ENCODE assay signal across 8 cellular contexts in the genomic region with DNA sequence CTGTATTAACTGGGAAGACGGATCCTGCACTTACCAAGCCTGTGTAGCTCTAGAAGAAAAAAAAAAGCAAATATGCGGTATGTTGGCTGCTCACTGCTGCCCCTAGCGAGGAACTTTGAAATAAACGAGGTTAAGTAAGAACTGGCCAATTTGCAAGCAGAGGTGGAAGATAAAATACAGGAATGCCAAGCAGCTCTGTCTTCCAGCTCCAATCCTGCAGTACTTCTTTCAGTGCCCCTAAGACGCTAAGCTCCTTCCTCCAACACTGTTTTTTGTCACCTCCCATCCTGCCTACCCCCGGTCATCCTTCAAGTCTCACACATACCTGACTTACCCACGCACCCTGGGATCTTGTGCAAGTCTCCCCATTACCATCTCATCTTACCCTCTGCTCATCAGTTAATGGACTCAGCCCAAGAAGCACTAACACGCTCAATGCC. TPM values are rescaled to one million over a fixed set of nuclear protein-coding genes. Genes with fewer than 3 reads are reported as not detected.
A peak's percentile ranks its signal among the peaks of the same experiment; 100 is the strongest.
DNase-seq lines count a peak whose midpoint lies in the region; ATAC-seq and TF ChIP-seq lines count a peak whose summit lies in the region.

No MANE protein-coding gene starts in this region.

- H3K79me2 ChIP-seq in DOHH2 (ENCODE audit: control insufficient read depth, low read length): peaks cover 49% of the 10 kb centered on the region

- no peaks in the 10 kb centered on the region for H3K27me3 ChIP-seq in DOHH2 (ENCODE audit: control insufficient read depth, low read length)

- peak; percentile 76 for DNase-seq in RPMI7951 (ENCODE audit: low read depth)
- DNase-seq in activated naive CD4-positive, alpha-beta T cell (lab: John Stamatoyannopoulos, UW): peak in 3 of 4 experiments; percentile 21 to 56 (median 31)
- DNase-seq in foreskin fibroblast: peak; percentile 65 to 91
- DNase-seq in neural crest cell (ENCODE audit: low read depth, low spot score): peak; percentile 78
- DNase-seq in superior temporal gyrus (ENCODE audit: extremely low spot score): peak; percentile 94

- TF ChIP-seq CTCF in DOHH2 (IDR thresholded peaks at IDR 0.05; ENCODE audit: low read depth, low read length, poor library complexity, severe bottlenecking) (peak; percentile 85), foreskin fibroblast (IDR thresholded peaks at IDR 0.05; ENCODE audit: low read depth, low read length) (peak; percentile 77), neural crest cell (conservative IDR thresholded peaks at IDR 0.05) (peak; percentile 86)

- peak overlapping the region; percentile 91 for H3K4me2 ChIP-seq in DOHH2 (ENCODE audit: low read length)

- H3K36me3 ChIP-seq in DOHH2 (ENCODE audit: control insufficient read depth, low read length) (peaks cover 19% of the 10 kb centered on the region), KOPT-K1 (ENCODE audit: insufficient read depth, low read length) (peaks cover 8% of the 10 kb centered on the region; the same call in 1 of the 2 replicates)

- H3K9me3 ChIP-seq in DOHH2 (ENCODE audit: control insufficient read depth, insufficient read depth, low read length): no peaks in the 10 kb centered on the region
- no peaks in the 10 kb centered on the region for H3K9me3 ChIP-seq in KOPT-K1 (ENCODE audit: insufficient read depth, low read length, poor library complexity, severe bottlenecking)

- peaks cover 33% of the 10 kb centered on the region for H3K4me1 ChIP-seq in DOHH2 (ENCODE audit: control insufficient read depth, low read length)

- H3K4me3 ChIP-seq in DOHH2 (ENCODE audit: low read length) (peak overlapping the region; percentile 99), foreskin fibroblast (ENCODE audit: low read depth in 1 of 2, low read length in 2 of 2) (peak overlapping the region; percentile 61 to 93)

- H3F3A ChIP-seq in DOHH2 (ENCODE audit: control insufficient read depth, insufficient read depth): no peaks in the 10 kb centered on the region

- H3K4me1 Mint-ChIP-seq in neural crest cell: peaks cover 40% of the 10 kb centered on the region

- H3K9me2 ChIP-seq in DOHH2 (replicated peaks; ENCODE audit: control insufficient read depth, low read length): no peaks in the 10 kb centered on the region

- no peaks in the 10 kb centered on the region for H4K20me1 ChIP-seq in DOHH2 (ENCODE audit: control insufficient read depth, insufficient read depth, low read depth, low read length)

- ATAC-seq in HG03097 (IDR thresholded peaks at IDR 0.05; ENCODE audit: low FRiP score, unreplicated experiment): no peak

- peaks cover 2% of the 10 kb centered on the region for H3K9me3 Mint-ChIP-seq in neural crest cell

- peak overlapping the region; percentile 70 for H3K27ac Mint-ChIP-seq in neural crest cell (ENCODE audit: unreplicated experiment)

- peak overlapping the region; percentile 98 for H3K4me3 Mint-ChIP-seq in neural crest cell

- no peaks in the 10 kb centered on the region for H3K36me3 Mint-ChIP-seq in neural crest cell (ENCODE audit: low read depth)

- H3K27me3 Mint-ChIP-seq in neural crest cell (ENCODE audit: low read depth): no peaks in the 10 kb centered on the region

- H3K27ac ChIP-seq in DOHH2 (ENCODE audit: low read depth, low read length): peak overlapping the region; percentile 74
- H3K27ac ChIP-seq in KOPT-K1 (ENCODE audit: low read depth, low read length, poor library complexity, severe bottlenecking): peak overlapping the region; percentile 84

RNA-seq across cellular contexts. Expression of a gene that starts 0.8 kb away (rescaled TPM):
- 0.24 TPM in 1 of 2 replicates, not detected in the other for total RNA-seq in RPMI7951 (2014; rRNA removed; shearing (Covaris generic))
- 2.7 TPM in 2 replicates for total RNA-seq in neural crest cell

RNA-seq across cellular contexts. Expression of a gene that starts 26.4 kb away (rescaled TPM):
- 135 and 152 TPM in 2 replicates for total RNA-seq in RPMI7951 (2014; rRNA removed; shearing (Covaris generic))
- 121 and 124 TPM in 2 replicates for total RNA-seq in neural crest cell

Comparison
In these comparisons a context has a peak if more than half of its experiments do, and no peak if none do; other contexts are left out.
1. DNase-seq: peak in every context shown above with its lines; median percentile 94 in superior temporal gyrus; 78 in foreskin fibroblast; 78 in neural crest cell; 76 in RPMI7951; 31 in activated naive CD4-positive, alpha-beta T cell.